Comparison of ENCODE assay signal across 8 cellular contexts in the genomic region with DNA sequence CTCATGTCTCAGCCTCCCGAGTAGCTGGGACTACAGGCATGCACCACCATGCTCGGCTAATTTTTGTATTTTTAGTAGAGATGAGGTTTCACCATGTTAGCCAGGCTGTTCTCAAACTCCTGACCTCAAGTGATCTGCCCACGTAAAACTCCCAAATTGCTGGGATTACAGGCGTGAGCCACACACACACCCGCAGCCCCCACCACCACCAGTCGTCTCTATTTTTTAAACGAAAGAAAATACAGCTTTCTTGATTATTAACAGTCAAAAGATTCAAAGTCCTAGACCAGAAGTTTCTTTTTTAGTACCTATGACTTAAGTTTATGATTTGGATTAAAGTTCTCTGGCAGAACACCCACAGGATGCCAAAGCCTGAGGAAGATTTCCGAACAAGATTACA. TPM values are rescaled to one million over a fixed set of nuclear protein-coding genes. Genes with fewer than 3 reads are reported as not detected.
DNase-seq lines count a peak whose midpoint lies in the region; ATAC-seq, FAIRE-seq and TF ChIP-seq lines count a peak whose summit lies in the region.
"Not testable (repeated sequence)": the region's sequence is repeated elsewhere in the genome, so short reads cannot be mapped to it uniquely, and the experiment has no call there.

No MANE protein-coding gene starts in this region.

- H3K27ac Mint-ChIP-seq in HFFc6 = peak overlapping the region; percentile 82
- H3K27ac Mint-ChIP-seq in activated naive CD8-positive, alpha-beta T cell = peak overlapping the region; percentile 41

- H3K14ac ChIP-seq in H1 (ENCODE audit: insufficient read length); mesenchymal stem cell (ENCODE audit: low read length in 2 of 2): not testable (repeated sequence)
- peak overlapping the region; percentile 61 for H3K14ac ChIP-seq in trophoblast cell (ENCODE audit: low read length)

- not testable (repeated sequence) for H2AFZ ChIP-seq in H1 (ENCODE audit: low read length); mesenchymal stem cell (ENCODE audit: low read depth, low read length); trophoblast cell (ENCODE audit: insufficient read depth, low read length, poor library complexity)

- not testable (repeated sequence) for ATAC-seq in RWPE2 (ENCODE audit: low read depth)

- not testable (repeated sequence) for H3K18ac ChIP-seq in H1 (ENCODE audit: extremely low read depth, low read length)
- H3K18ac ChIP-seq in mesenchymal stem cell (ENCODE audit: low read depth in 1 of 2, low read length in 2 of 2) (peak overlapping the region in 1 of 2 experiments; percentile 21), trophoblast cell (ENCODE audit: low read length) (peak overlapping the region; percentile 30)

- CTCF ChIA-PET in H1 (lab: Charles Lee; ENCODE audit: partially characterized antibody) = interaction anchor here (0.8 to 1.2 kb wide), 4 partner anchors 12 to 321 kb away, joined by 3 to 5 read pairs (median 3); no protein-coding TSS in a partner anchor

- H3K4me3 ChIP-seq in BLaER1 treated with 17β-estradiol and CSF1 and Interleukin-3, amounts not matched to agents 10 nM and 100 nM = peak overlapping the region in 1 of 10 experiments; percentile 41; a peak in 1 of 20 replicates
- H3K4me3 ChIP-seq in RWPE2 (ENCODE audit: severe bottlenecking); H1 (ENCODE audit: extremely low read depth in 1 of 4, insufficient read depth in 2 of 4, low read depth in 3 of 4, low read length in 4 of 4); mesenchymal stem cell (ENCODE audit: insufficient read depth in 1 of 2, low read depth in 1 of 2, low read length in 2 of 2); trophoblast cell (ENCODE audit: low read depth, low read length); stomach: not testable (repeated sequence)

- H2BK15ac ChIP-seq in H1 (ENCODE audit: low read length); mesenchymal stem cell (ENCODE audit: low read depth, poor library complexity, severe bottlenecking): not testable (repeated sequence)

- H3K27me3 ChIP-seq in BLaER1 treated with 17β-estradiol and CSF1 and Interleukin-3, amounts not matched to agents 10 nM and 100 nM; RWPE2 (ENCODE audit: insufficient read depth, poor library complexity, severe bottlenecking); H1 (replicated peaks in 1 of 4; ENCODE audit: control insufficient read depth in 3 of 4, extremely low read depth in 1 of 4, insufficient read depth in 3 of 4, low read length in 3 of 4); mesenchymal stem cell (ENCODE audit: control insufficient read depth in 1 of 2, insufficient read depth in 1 of 2, low read length in 2 of 2); trophoblast cell (ENCODE audit: insufficient read depth, low read length); stomach: not testable (repeated sequence)

- H4K12ac ChIP-seq in trophoblast cell (ENCODE audit: low read depth, low read length) = peak overlapping the region; percentile 43

- peaks cover 0 to 13% (median 7%) of the 10 kb centered on the region in 11 experiments; a peak in 11 of 22 replicates for H3K9me3 ChIP-seq in BLaER1 treated with 17β-estradiol and CSF1 and Interleukin-3, amounts not matched to agents 10 nM and 100 nM (replicated peaks in 1 of 11)
- H3K9me3 ChIP-seq in RWPE2 (ENCODE audit: severe bottlenecking); H1 (ENCODE audit: insufficient read depth in 2 of 2, low read depth in 1 of 2, low read length in 1 of 2); mesenchymal stem cell (ENCODE audit: control insufficient read depth, low read length); trophoblast cell (ENCODE audit: insufficient read depth, low read depth, low read length); stomach: not testable (repeated sequence)

- H3K4ac ChIP-seq in H1 (replicated peaks; ENCODE audit: insufficient read length, low read depth, low read length) = peak overlapping the region; percentile 38
- H3K4ac ChIP-seq in mesenchymal stem cell (ENCODE audit: low read depth in 1 of 2, low read length in 2 of 2); trophoblast cell (ENCODE audit: low read depth, low read length): not testable (repeated sequence)

- H4K8ac ChIP-seq in H1 (ENCODE audit: extremely low read depth, insufficient read depth, low read length); mesenchymal stem cell (ENCODE audit: low read length); trophoblast cell (ENCODE audit: low read depth, low read length): not testable (repeated sequence)

- TF ChIP-seq POLR2A in H1 (IDR thresholded peaks at IDR 0.05; ENCODE audit: control extremely low read depth in 1 of 2, low read depth in 2 of 2, low read length in 2 of 2); stomach (IDR thresholded peaks at IDR 0.05): not testable (repeated sequence)

- H3K4me2 ChIP-seq in BLaER1 treated with 17β-estradiol and CSF1 and Interleukin-3, amounts not matched to agents 10 nM and 100 nM = peak overlapping the region in 9 of 11 experiments; percentile 59 to 98 (median 85); a peak in 16 of 22 replicates
- not testable (repeated sequence) for H3K4me2 ChIP-seq in H1 (ENCODE audit: insufficient read depth in 1 of 2, low read depth in 2 of 2, low read length in 2 of 2); mesenchymal stem cell (ENCODE audit: low read length, poor library complexity, severe bottlenecking); trophoblast cell (ENCODE audit: low read length)

- not testable (repeated sequence) for DNase-seq in HFFc6; RWPE2 (ENCODE audit: low spot score); mesenchymal stem cell; trophoblast cell; stomach
- peak in 1 of 2 experiments; percentile 28 for DNase-seq in H1 (ENCODE audit: low read depth in 1 of 2, low spot score in 2 of 2)

- H2BK12ac ChIP-seq in H1 (ENCODE audit: low read depth, low read length) (peak overlapping the region; percentile 39; the same call in 1 of the 2 replicates), mesenchymal stem cell (ENCODE audit: low read length in 2 of 2) (peak overlapping the region in 1 of 2 experiments; percentile 66), trophoblast cell (ENCODE audit: low read length) (peak overlapping the region; percentile 80)

- peak overlapping the region; percentile 35 for H4K5ac ChIP-seq in H1 (ENCODE audit: insufficient read length, low read depth, low read length)

- H3K56ac ChIP-seq in H1 (replicated peaks; ENCODE audit: insufficient read length, low read depth, low read length) = not testable (repeated sequence)

- not testable (repeated sequence) for FAIRE-seq in H1 (lab: Jason Lieb, UNC)

- TF ChIP-seq CTCF in HFFc6 (IDR thresholded peaks at IDR 0.05); RWPE2 (IDR thresholded peaks at IDR 0.05; ENCODE audit: poor library complexity, severe bottlenecking); H1 (IDR thresholded peaks at IDR 0.05; ENCODE audit: control extremely low read depth in 1 of 3, insufficient read depth in 1 of 3, low read depth in 1 of 3, low read length in 3 of 3); stomach (IDR thresholded peaks at IDR 0.05): not testable (repeated sequence)

- TF ChIP-seq RAD21 in H1 (IDR thresholded peaks at IDR 0.05 in 1 of 2, conservative IDR thresholded peaks at IDR 0.05 in 1 of 2; ENCODE audit: low read depth in 2 of 2, low read length in 2 of 2) = not testable (repeated sequence)

- H2BK20ac ChIP-seq in H1 (ENCODE audit: low read length) = peak overlapping the region; percentile 97; the same call in 1 of the 2 replicates

- H3K79me2 ChIP-seq in H1 (ENCODE audit: control insufficient read depth in 1 of 2, insufficient read depth in 2 of 2, low read length in 2 of 2); trophoblast cell (ENCODE audit: control insufficient read depth, insufficient read depth, low read length, poor library complexity): not testable (repeated sequence)

- H3K4me1 ChIP-seq in BLaER1 treated with 17β-estradiol and CSF1 and Interleukin-3, amounts not matched to agents 10 nM and 100 nM = peaks cover 34 to 74% (median 60%) of the 10 kb centered on the region in 10 experiments
- peaks cover 39% of the 10 kb centered on the region for H3K4me1 ChIP-seq in RWPE2 (ENCODE audit: insufficient read depth, poor library complexity, severe bottlenecking)
- peaks cover 5 to 21% (median 14%) of the 10 kb centered on the region in 4 experiments for H3K4me1 ChIP-seq in H1 (replicated peaks in 1 of 4; ENCODE audit: control insufficient read depth in 3 of 4, insufficient read depth in 4 of 4, low read length in 3 of 4)
- H3K4me1 ChIP-seq in mesenchymal stem cell (ENCODE audit: control insufficient read depth, insufficient read depth, low read depth, low read length) = not testable (repeated sequence)
- H3K4me1 ChIP-seq in trophoblast cell (ENCODE audit: control insufficient read depth in 1 of 2, insufficient read depth in 2 of 2, low read length in 2 of 2) = peaks cover 2 to 13% of the 10 kb centered on the region in 2 experiments
- peaks cover 0 to 40% (median 16%) of the 10 kb centered on the region in 4 donors for H3K4me1 ChIP-seq in stomach

- H2BK5ac ChIP-seq in H1 (ENCODE audit: low read depth, low read length); mesenchymal stem cell (ENCODE audit: low read depth, low read length, poor library complexity, severe bottlenecking): not testable (repeated sequence)
- H2BK5ac ChIP-seq in trophoblast cell (ENCODE audit: low read depth, low read length, poor library complexity) = peak overlapping the region; percentile 76

- H3K9me3 Mint-ChIP-seq in HFFc6; activated naive CD8-positive, alpha-beta T cell (ENCODE audit: low read depth): not testable (repeated sequence)

- H3K9ac ChIP-seq in BLaER1 treated with 17β-estradiol and CSF1 and Interleukin-3, amounts not matched to agents 10 nM and 100 nM = peak overlapping the region in 4 of 11 experiments; percentile 73 to 83 (median 80); a peak in 6 of 22 replicates
- H3K9ac ChIP-seq in H1 (replicated peaks in 1 of 4; ENCODE audit: extremely low read depth in 1 of 4, low read depth in 3 of 4, low read length in 3 of 4); mesenchymal stem cell (ENCODE audit: low read length); trophoblast cell (ENCODE audit: low read length): not testable (repeated sequence)

- peak overlapping the region; percentile 40 for H4K91ac ChIP-seq in H1 (replicated peaks; ENCODE audit: insufficient read length, low read length)
- H4K91ac ChIP-seq in mesenchymal stem cell (ENCODE audit: low read length) = not testable (repeated sequence)
- peak overlapping the region; percentile 77 for H4K91ac ChIP-seq in trophoblast cell (ENCODE audit: low read depth, low read length)

- H3K27ac ChIP-seq in BLaER1 treated with 17β-estradiol and CSF1 and Interleukin-3, amounts not matched to agents 10 nM and 100 nM = peak overlapping the region in 9 of 11 experiments; percentile 39 to 99 (median 80); a peak in 15 of 22 replicates
- H3K27ac ChIP-seq in RWPE2 (ENCODE audit: poor library complexity, severe bottlenecking) (peak overlapping the region; percentile 66), trophoblast cell (ENCODE audit: low read depth, low read length) (peak overlapping the region; percentile 76), stomach (peak overlapping the region in 4 of 5 donors; percentile 25 to 59 (median 54))
- H3K27ac ChIP-seq in H1 (ENCODE audit: low read depth, low read length); mesenchymal stem cell (ENCODE audit: low read length, poor library complexity, severe bottlenecking): not testable (repeated sequence)

- intact Hi-C loops in stomach (cut with DNase I; ENCODE audit: low total_unique reads) = not testable (repeated sequence)

- H3K23me2 ChIP-seq in H1 (ENCODE audit: low read depth, low read length) = not testable (repeated sequence)

- H3K79me1 ChIP-seq in H1 (ENCODE audit: low read depth, low read length); mesenchymal stem cell (replicated peaks; ENCODE audit: low read length, poor library complexity, severe bottlenecking): not testable (repeated sequence)
- H3K79me1 ChIP-seq in trophoblast cell (ENCODE audit: low read length) = peaks cover 14% of the 10 kb centered on the region

- H3K23ac ChIP-seq in H1 (ENCODE audit: insufficient read length); mesenchymal stem cell (ENCODE audit: low read length in 2 of 2); trophoblast cell (ENCODE audit: low read length): not testable (repeated sequence)

- H3K4me1 Mint-ChIP-seq in HFFc6 (ENCODE audit: low read depth) = peaks cover 50% of the 10 kb centered on the region
- H3K4me1 Mint-ChIP-seq in activated naive CD8-positive, alpha-beta T cell (ENCODE audit: low read depth) = peaks cover 33% of the 10 kb centered on the region

- H2AK5ac ChIP-seq in H1 (ENCODE audit: low read depth, low read length); mesenchymal stem cell (ENCODE audit: low read length, severe bottlenecking): not testable (repeated sequence)
- H2AK5ac ChIP-seq in trophoblast cell (ENCODE audit: low read length) = peak overlapping the region; percentile 89

- H3K27me3 Mint-ChIP-seq in HFFc6 (ENCODE audit: insufficient read depth); activated naive CD8-positive, alpha-beta T cell: not testable (repeated sequence)

- TF ChIP-seq EP300 in H1 (IDR thresholded peaks at IDR 0.05; ENCODE audit: borderline replicate concordance in 1 of 2, low read depth in 2 of 2, low read length in 2 of 2); stomach (IDR thresholded peaks at IDR 0.05): not testable (repeated sequence)

- WGBS in H1 (ENCODE audit: extremely low coverage in 1 of 2, insufficient coverage in 1 of 2, insufficient read length in 1 of 2, insufficient replicate concordance in 2 of 2, low coverage in 1 of 2, low lambda C conversion rate in 2 of 2, missing lambda C conversion rate in 1 of 2), 2 experiments = 90% methylated on average over 8 of the region's 8 CpGs; no CpG with 5 or more reads in 1 of the 2 experiments
- 90% methylated on average over 6 of the region's 8 CpGs for WGBS in mesenchymal stem cell
- no CpG with 5 or more reads among the region's 8 CpGs for WGBS in trophoblast cell (ENCODE audit: extremely low coverage, insufficient coverage, insufficient read length)
- WGBS in stomach, 5 donors = 88 to 97% (median 93%) methylated on average over 8 of the region's 8 CpGs

- H4K20me1 ChIP-seq in BLaER1 treated with 17β-estradiol and CSF1 and Interleukin-3, amounts not matched to agents 10 nM and 100 nM; H1 (replicated peaks in 1 of 2; ENCODE audit: control insufficient read depth in 1 of 2, insufficient read depth in 2 of 2, low read length in 2 of 2): not testable (repeated sequence)

- H2BK120ac ChIP-seq in H1 (replicated peaks; ENCODE audit: low read depth, low read length) (peak overlapping the region; percentile 94), mesenchymal stem cell (ENCODE audit: low read depth, low read length) (peak overlapping the region; percentile 43), trophoblast cell (ENCODE audit: insufficient read depth, low read length, poor library complexity) (peak overlapping the region; percentile 83)

- H3K36me3 Mint-ChIP-seq in HFFc6 (ENCODE audit: low read depth); activated naive CD8-positive, alpha-beta T cell: not testable (repeated sequence)

- POLR2A ChIA-PET in H1 (lab: Charles Lee; ENCODE audit: partially characterized antibody) = interaction anchor here (1.0 to 3.2 kb wide), 2 partner anchors 18 to 140 kb away, joined by 3 to 9 read pairs; a partner anchor contains a TSS

- not testable (repeated sequence) for H3K36me3 ChIP-seq in BLaER1 treated with 17β-estradiol and CSF1 and Interleukin-3, amounts not matched to agents 10 nM and 100 nM; RWPE2 (ENCODE audit: low read depth); H1 (ENCODE audit: control insufficient read depth in 2 of 4, insufficient read depth in 4 of 4, low read length in 3 of 4); mesenchymal stem cell (ENCODE audit: control insufficient read depth in 1 of 2, insufficient read depth in 2 of 2, low read depth in 1 of 2, low read length in 2 of 2); trophoblast cell (ENCODE audit: control insufficient read depth in 1 of 2, insufficient read depth in 2 of 2, low read length in 2 of 2); stomach

- not testable (repeated sequence) for H3K4me3 Mint-ChIP-seq in HFFc6; activated naive CD8-positive, alpha-beta T cell

RNA-seq across cellular contexts. Expression of a gene that starts 18.6 kb away (rescaled TPM):
- 10 to 100 TPM; 38.5 to 42.9 (median 40.1) TPM for total RNA-seq in HFFc6 (2021; fragmentation: NEBNext Ultra II Directional; extraction: Animal tissue kit (Norgen Biotek cat#: 25700))
- 87.9 and 89.8 TPM in 2 replicates for total RNA-seq in H1 (2021; fragmentation: NEBNext Ultra II Directional; extraction: Animal tissue kit (Norgen Biotek cat#: 25700))
- polyA plus RNA-seq in H1 (2011; rRNA removed) (14.3 and 15.3 TPM in 2 replicates), stomach (1 to 10 TPM; 6.3 to 9.6 (median 7.1) TPM)
- 20.7 TPM for polyA plus RNA-seq in H1 (2011; cell fraction: cytosol; rRNA removed)
- 26.5 TPM for polyA plus RNA-seq in H1 (2011; cell fraction: nucleus; rRNA removed)
- polyA plus RNA-seq in H1 (2012, experiment 1 of 2) = 30.3 to 46.0 TPM (median 35.4 TPM) in 4 replicates
- polyA plus RNA-seq in H1 (2012, experiment 2 of 2) = 3.0 TPM
- polyA plus RNA-seq in H1 (2013, experiment 1 of 2) = 30.9 TPM
- polyA plus RNA-seq in H1 (2013, experiment 2 of 2) = 30.1 TPM
- polyA minus RNA-seq in H1 (2011; rRNA and poly(A)+ RNA removed) = 73.4 and 80.4 TPM in 2 replicates
- 52.0 TPM for polyA minus RNA-seq in H1 (2011; cell fraction: cytosol; rRNA and poly(A)+ RNA removed)
- 43.5 TPM for polyA minus RNA-seq in H1 (2011; cell fraction: nucleus; rRNA and poly(A)+ RNA removed)
- 15.7 TPM for polyA plus RNA-seq in mesenchymal stem cell (2013, experiment 1 of 2)
- polyA plus RNA-seq in mesenchymal stem cell (2013, experiment 2 of 2) = 16.6 TPM
- polyA plus RNA-seq in trophoblast cell (2013) = 45.3 and 46.1 TPM in 2 replicates
- 10 to 100 TPM; 24.3 to 40.2 (median 31.7) TPM for total RNA-seq in stomach

Comparison
In these comparisons a context has a peak if more than half of its experiments do, and no peak if none do; other contexts are left out.
1. H2BK120ac ChIP-seq: peak in every context shown above with its lines; median percentile 94 in H1; 83 in trophoblast cell; 43 in mesenchymal stem cell.